Comparison of ENCODE assay signal across 29 cellular contexts in the genomic region with DNA sequence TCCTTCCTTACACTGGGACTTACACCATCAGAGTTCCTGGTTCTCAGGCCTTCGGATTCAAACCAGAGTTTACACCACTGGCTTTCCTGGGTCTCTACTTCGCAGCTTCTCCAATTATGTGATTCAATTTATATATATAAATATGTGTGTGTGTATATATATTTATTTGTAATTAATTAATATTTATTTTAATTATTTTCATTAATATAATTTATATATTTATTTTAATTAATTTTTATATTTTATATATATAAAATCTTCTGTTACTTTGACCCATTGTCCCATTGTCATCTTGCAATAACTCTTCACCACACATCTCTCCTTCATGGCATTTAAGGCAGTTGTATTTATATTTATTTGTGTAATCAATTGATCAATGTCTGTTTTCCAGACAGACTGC. TPM values are rescaled to one million over a fixed set of nuclear protein-coding genes. Genes with fewer than 3 reads are reported as not detected.
"Had no signal": no experiment of that assay in that cellular context is flagged by ENCODE, and none has a peak within 500 bp of the region (broad histone marks: within the 10 kb centered on the region; RNA-seq: fewer than 3 reads in every experiment).

No MANE protein-coding gene starts in this region.

- H3K27me3 ChIP-seq: adrenal gland, body of pancreas, gastrocnemius medialis had no signal

- H3K36me3 Mint-ChIP-seq: activated naive CD4-positive, alpha-beta T cell treated with anti-CD3 and anti-CD28 coated beads, Interleukin-2, amount 50 U/mL, for 24 hours; activated naive CD8-positive, alpha-beta T cell treated with anti-CD3 and anti-CD28 coated beads for 36 hours had no signal

- H3K4me3 Mint-ChIP-seq: activated CD4-positive, alpha-beta memory T cell treated with anti-CD3 and anti-CD28 coated beads, Interleukin-2, amount 10 ng/mL, durations not matched to agents 7 days and 5 days; activated CD4-positive, alpha-beta T cell treated with anti-CD3 and anti-CD28 coated beads, Interleukin-2, amount 10 ng/mL, durations not matched to agents 7 days and 5 days; activated naive CD4-positive, alpha-beta T cell treated with anti-CD3 and anti-CD28 coated beads, Interleukin-2, amount 50 U/mL, for 24 hours; activated naive CD8-positive, alpha-beta T cell treated with anti-CD3 and anti-CD28 coated beads for 36 hours; activated naive CD8-positive, alpha-beta T cell treated with anti-CD3 and anti-CD28 coated beads, Interleukin-2, amount 50 U/mL, for 24 hours; activated T-cell treated with anti-CD3 and anti-CD28 coated beads, Interleukin-2, amount 50 U/mL, for 4 hours; activated T-helper 17 cell treated with anti-CD3 and anti-CD28 coated beads, Interleukin-2, amount 50 U/mL, for 72 hours; effector memory CD8-positive, alpha-beta T cell had no signal

- DNase-seq: activated CD4-positive, alpha-beta memory T cell treated with anti-CD3 and anti-CD28 coated beads, Interleukin-2, amount 10 ng/mL, durations not matched to agents 7 days and 5 days; activated CD4-positive, alpha-beta T cell treated with anti-CD3 and anti-CD28 coated beads for 1 hour; activated CD4-positive, alpha-beta T cell treated with anti-CD3 and anti-CD28 coated beads for 4 hours; activated CD4-positive, alpha-beta T cell treated with anti-CD3 and anti-CD28 coated beads, Interleukin-2, amount 10 ng/mL, durations not matched to agents 7 days and 5 days; activated CD4-positive, alpha-beta T cell treated with anti-CD3 and anti-CD28 coated beads, Interleukin-2, amount 50 U/mL, for 4 hours; activated effector memory CD4-positive, alpha-beta T cell treated with Interleukin-2 at 50 U/mL for 16 hours; activated gamma-delta T cell treated with Interleukin-2 at 50 U/mL for 16 hours; activated naive CD4-positive, alpha-beta T cell treated with Interleukin-2 at 50 U/mL for 16 hours; activated naive CD8-positive, alpha-beta T cell treated with anti-CD3 and anti-CD28 coated beads for 36 hours; activated naive CD8-positive, alpha-beta T cell treated with anti-CD3 and anti-CD28 coated beads, Interleukin-2, amount 50 U/mL, for 24 hours; activated T-cell treated with anti-CD3 and anti-CD28 coated beads, Interleukin-2, amount 50 U/mL, for 4 hours; adrenal gland; amygdala; aorta; body of pancreas; caudate nucleus; cortex of kidney; dermis blood vessel endothelial cell; effector CD4-positive, alpha-beta T cell; effector memory CD8-positive, alpha-beta T cell; erythroblast; foreskin keratinocyte; gastrocnemius medialis; glutamatergic neuron; T-helper 2 cell had no signal

- ATAC-seq: activated naive CD8-positive, alpha-beta T cell treated with anti-CD3 and anti-CD28 coated beads, Interleukin-2, amount 50 U/mL, for 24 hours; activated T-cell treated with anti-CD3 and anti-CD28 coated beads, Interleukin-2, amount 50 U/mL, for 4 hours; activated T-helper 17 cell treated with anti-CD3 and anti-CD28 coated beads, Interleukin-2, amount 50 U/mL, for 72 hours; body of pancreas; effector memory CD8-positive, alpha-beta T cell; foreskin keratinocyte; gastrocnemius medialis had no signal

- H3K9me3 Mint-ChIP-seq: activated CD4-positive, alpha-beta memory T cell treated with anti-CD3 and anti-CD28 coated beads, Interleukin-2, amount 10 ng/mL, durations not matched to agents 7 days and 5 days; activated CD4-positive, alpha-beta T cell treated with anti-CD3 and anti-CD28 coated beads, Interleukin-2, amount 10 ng/mL, durations not matched to agents 7 days and 5 days; activated naive CD4-positive, alpha-beta T cell treated with anti-CD3 and anti-CD28 coated beads, Interleukin-2, amount 50 U/mL, for 24 hours; activated naive CD8-positive, alpha-beta T cell treated with anti-CD3 and anti-CD28 coated beads for 36 hours; activated naive CD8-positive, alpha-beta T cell treated with anti-CD3 and anti-CD28 coated beads, Interleukin-2, amount 50 U/mL, for 24 hours; activated T-cell treated with anti-CD3 and anti-CD28 coated beads, Interleukin-2, amount 50 U/mL, for 4 hours; activated T-helper 17 cell treated with anti-CD3 and anti-CD28 coated beads, Interleukin-2, amount 50 U/mL, for 72 hours; effector memory CD8-positive, alpha-beta T cell had no signal

- H3K4me1 ChIP-seq: adrenal gland, body of pancreas, esophagus muscularis mucosa, foreskin keratinocyte, gastrocnemius medialis had no signal

- H3K4me3 ChIP-seq: adrenal gland, body of pancreas, esophagus muscularis mucosa, gastrocnemius medialis had no signal

- H3K9me3 ChIP-seq: adrenal gland, body of pancreas, esophagus muscularis mucosa, gastrocnemius medialis had no signal

- H3K27ac Mint-ChIP-seq: activated CD4-positive, alpha-beta memory T cell treated with anti-CD3 and anti-CD28 coated beads, Interleukin-2, amount 10 ng/mL, durations not matched to agents 7 days and 5 days; activated CD4-positive, alpha-beta T cell treated with anti-CD3 and anti-CD28 coated beads, Interleukin-2, amount 10 ng/mL, durations not matched to agents 7 days and 5 days; activated naive CD4-positive, alpha-beta T cell treated with anti-CD3 and anti-CD28 coated beads, Interleukin-2, amount 50 U/mL, for 24 hours; activated naive CD8-positive, alpha-beta T cell treated with anti-CD3 and anti-CD28 coated beads for 36 hours; activated naive CD8-positive, alpha-beta T cell treated with anti-CD3 and anti-CD28 coated beads, Interleukin-2, amount 50 U/mL, for 24 hours; activated T-helper 17 cell treated with anti-CD3 and anti-CD28 coated beads, Interleukin-2, amount 50 U/mL, for 72 hours; effector memory CD8-positive, alpha-beta T cell had no signal

- H3K27ac ChIP-seq: adrenal gland, body of pancreas, esophagus muscularis mucosa, foreskin keratinocyte, gastrocnemius medialis had no signal

- H3K36me3 ChIP-seq: adrenal gland, esophagus muscularis mucosa, gastrocnemius medialis had no signal

- H3K4me1 Mint-ChIP-seq: activated CD4-positive, alpha-beta memory T cell treated with anti-CD3 and anti-CD28 coated beads, Interleukin-2, amount 10 ng/mL, durations not matched to agents 7 days and 5 days; activated CD4-positive, alpha-beta T cell treated with anti-CD3 and anti-CD28 coated beads, Interleukin-2, amount 10 ng/mL, durations not matched to agents 7 days and 5 days; activated naive CD4-positive, alpha-beta T cell treated with anti-CD3 and anti-CD28 coated beads, Interleukin-2, amount 50 U/mL, for 24 hours; activated naive CD8-positive, alpha-beta T cell treated with anti-CD3 and anti-CD28 coated beads for 36 hours; activated naive CD8-positive, alpha-beta T cell treated with anti-CD3 and anti-CD28 coated beads, Interleukin-2, amount 50 U/mL, for 24 hours; activated T-helper 17 cell treated with anti-CD3 and anti-CD28 coated beads, Interleukin-2, amount 50 U/mL, for 72 hours had no signal

- FAIRE-seq: colon had no signal

RNA-seq across cellular contexts. Expression of a gene that starts 28.4 kb away (rescaled TPM):
- total RNA-seq: activated CD4-positive, alpha-beta memory T cell treated with anti-CD3 and anti-CD28 coated beads, Interleukin-2, amount 10 ng/mL, durations not matched to agents 7 days and 5 days had no signal
